Comparison of ENCODE assay signal across 1 cellular context in the genomic region with DNA sequence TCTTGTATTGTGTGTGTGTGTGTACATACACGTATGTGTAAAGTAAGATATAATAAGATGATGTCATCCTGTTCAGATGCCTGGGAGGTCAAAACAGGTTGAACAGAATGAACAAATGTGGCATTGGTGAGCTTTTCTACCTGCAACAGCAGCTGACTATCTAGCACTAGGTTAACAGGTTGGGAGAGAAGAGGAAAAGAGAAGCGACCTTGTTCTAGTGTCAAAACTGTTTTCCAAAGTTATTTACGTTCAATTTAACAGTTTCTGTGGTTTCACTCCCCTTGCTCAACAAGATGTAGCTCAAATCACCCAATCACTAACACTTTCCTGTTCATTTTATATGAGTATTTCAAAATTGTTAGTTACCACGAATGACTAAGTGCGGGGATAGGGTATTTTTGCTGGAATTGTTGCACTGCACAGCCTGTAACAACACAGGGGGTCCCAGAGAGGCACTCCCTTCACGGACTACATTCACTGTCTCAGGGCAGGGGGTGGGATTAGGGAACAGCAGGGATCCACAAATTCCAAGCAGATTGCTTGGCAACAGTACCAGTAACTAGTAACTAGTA.
TF ChIP-seq lines count a peak whose summit lies in the region.

No MANE protein-coding gene starts in this region.

TF ChIP-seq in HEK293, 187 proteins besides CTCF, POLR2A, EP300 and RAD21 (continued from another document):
- TF ChIP-seq ATF2 (tag by site-specific recombination; IDR thresholded peaks at IDR 0.05; ENCODE audit: low read depth) = peak; percentile 88
- TF ChIP-seq ZBTB8A (tag by site-specific recombination; IDR thresholded peaks at IDR 0.05) = no peak
- no peak for TF ChIP-seq OVOL3 (tag by site-specific recombination; IDR thresholded peaks at IDR 0.05)
- peak; percentile 48 for TF ChIP-seq WT1 (tag by site-specific recombination; IDR thresholded peaks at IDR 0.05)
- no peak for TF ChIP-seq OSR2 (tag by site-specific recombination; IDR thresholded peaks at IDR 0.05)
- TF ChIP-seq ZSCAN30 (tag by site-specific recombination; IDR thresholded peaks at IDR 0.05) = no peak
- TF ChIP-seq ZNF341 (tag by site-specific recombination; IDR thresholded peaks at IDR 0.05; ENCODE audit: low read depth) = peak; percentile 77
- no peak for TF ChIP-seq TRIM28 (IDR thresholded peaks at IDR 0.05; ENCODE audit: borderline replicate concordance, low read length)
- no peak for TF ChIP-seq PRDM1 (tag by site-specific recombination; IDR thresholded peaks at IDR 0.05)
- TF ChIP-seq ZNF132 (tag by site-specific recombination; IDR thresholded peaks at IDR 0.05; ENCODE audit: borderline replicate concordance) = no peak
- no peak for TF ChIP-seq ZNF274 (IDR thresholded peaks at IDR 0.05; ENCODE audit: low read length)
- no peak for TF ChIP-seq ZNF274 (tag by site-specific recombination; IDR thresholded peaks at IDR 0.05; ENCODE audit: borderline replicate concordance)
- TF ChIP-seq ZNF433 (tag by site-specific recombination; IDR thresholded peaks at IDR 0.05; ENCODE audit: low read depth) = no peak
- TF ChIP-seq ZNF202 (tag by site-specific recombination; IDR thresholded peaks at IDR 0.05; ENCODE audit: borderline replicate concordance) = no peak
- TF ChIP-seq ZNF654 (tag by site-specific recombination; IDR thresholded peaks at IDR 0.05; ENCODE audit: low read depth) = no peak
- no peak for TF ChIP-seq ZBTB17 (tag by site-specific recombination; IDR thresholded peaks at IDR 0.05)
- TF ChIP-seq GLI4 (tag by site-specific recombination; IDR thresholded peaks at IDR 0.05) = no peak
- TF ChIP-seq SCRT2 (tag by site-specific recombination; IDR thresholded peaks at IDR 0.05) = peak; percentile 70
- TF ChIP-seq ZNF221 (tag by site-specific recombination; IDR thresholded peaks at IDR 0.05; ENCODE audit: borderline replicate concordance) = no peak
- no peak for TF ChIP-seq ZNF23 (tag by site-specific recombination; IDR thresholded peaks at IDR 0.05; ENCODE audit: borderline replicate concordance)
- no peak for TF ChIP-seq HOXD13 (CRISPR knock-in tag; IDR thresholded peaks at IDR 0.05; ENCODE audit: borderline replicate concordance)
- TF ChIP-seq ZNF610 (tag by site-specific recombination; IDR thresholded peaks at IDR 0.05; ENCODE audit: borderline replicate concordance) = no peak
- TF ChIP-seq, protein P1, sequence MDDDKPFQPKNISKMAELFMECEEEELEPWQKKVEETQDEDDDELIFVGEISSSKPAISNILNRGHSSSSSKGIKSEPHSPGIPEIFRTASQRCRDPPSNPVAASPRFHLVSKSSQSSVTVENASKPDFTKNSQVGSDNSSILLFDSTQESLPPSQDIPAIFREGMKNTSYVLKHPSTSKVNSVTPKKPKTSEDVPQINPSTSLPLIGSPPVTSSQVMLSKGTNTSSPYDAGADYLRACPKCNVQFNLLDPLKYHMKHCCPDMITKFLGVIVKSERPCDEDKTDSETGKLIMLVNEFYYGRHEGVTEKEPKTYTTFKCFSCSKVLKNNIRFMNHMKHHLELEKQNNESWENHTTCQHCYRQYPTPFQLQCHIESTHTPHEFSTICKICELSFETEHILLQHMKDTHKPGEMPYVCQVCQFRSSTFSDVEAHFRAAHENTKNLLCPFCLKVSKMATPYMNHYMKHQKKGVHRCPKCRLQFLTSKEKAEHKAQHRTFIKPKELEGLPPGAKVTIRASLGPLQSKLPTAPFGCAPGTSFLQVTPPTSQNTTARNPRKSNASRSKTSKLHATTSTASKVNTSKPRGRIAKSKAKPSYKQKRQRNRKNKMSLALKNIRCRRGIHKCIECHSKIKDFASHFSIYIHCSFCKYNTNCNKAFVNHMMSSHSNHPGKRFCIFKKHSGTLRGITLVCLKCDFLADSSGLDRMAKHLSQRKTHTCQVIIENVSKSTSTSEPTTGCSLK (tag by site-specific recombination; IDR thresholded peaks at IDR 0.05) = no peak
- TF ChIP-seq, protein P2, sequence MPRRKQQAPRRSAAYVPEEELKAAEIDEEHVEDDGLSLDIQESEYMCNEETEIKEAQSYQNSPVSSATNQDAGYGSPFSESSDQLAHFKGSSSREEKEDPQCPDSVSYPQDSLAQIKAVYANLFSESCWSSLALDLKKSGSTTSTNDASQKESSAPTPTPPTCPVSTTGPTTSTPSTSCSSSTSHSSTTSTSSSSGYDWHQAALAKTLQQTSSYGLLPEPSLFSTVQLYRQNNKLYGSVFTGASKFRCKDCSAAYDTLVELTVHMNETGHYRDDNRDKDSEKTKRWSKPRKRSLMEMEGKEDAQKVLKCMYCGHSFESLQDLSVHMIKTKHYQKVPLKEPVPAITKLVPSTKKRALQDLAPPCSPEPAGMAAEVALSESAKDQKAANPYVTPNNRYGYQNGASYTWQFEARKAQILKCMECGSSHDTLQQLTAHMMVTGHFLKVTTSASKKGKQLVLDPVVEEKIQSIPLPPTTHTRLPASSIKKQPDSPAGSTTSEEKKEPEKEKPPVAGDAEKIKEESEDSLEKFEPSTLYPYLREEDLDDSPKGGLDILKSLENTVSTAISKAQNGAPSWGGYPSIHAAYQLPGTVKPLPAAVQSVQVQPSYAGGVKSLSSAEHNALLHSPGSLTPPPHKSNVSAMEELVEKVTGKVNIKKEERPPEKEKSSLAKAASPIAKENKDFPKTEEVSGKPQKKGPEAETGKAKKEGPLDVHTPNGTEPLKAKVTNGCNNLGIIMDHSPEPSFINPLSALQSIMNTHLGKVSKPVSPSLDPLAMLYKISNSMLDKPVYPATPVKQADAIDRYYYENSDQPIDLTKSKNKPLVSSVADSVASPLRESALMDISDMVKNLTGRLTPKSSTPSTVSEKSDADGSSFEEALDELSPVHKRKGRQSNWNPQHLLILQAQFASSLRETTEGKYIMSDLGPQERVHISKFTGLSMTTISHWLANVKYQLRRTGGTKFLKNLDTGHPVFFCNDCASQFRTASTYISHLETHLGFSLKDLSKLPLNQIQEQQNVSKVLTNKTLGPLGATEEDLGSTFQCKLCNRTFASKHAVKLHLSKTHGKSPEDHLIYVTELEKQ (tag by site-specific recombination; IDR thresholded peaks at IDR 0.05; ENCODE audit: borderline replicate concordance) = no peak
- TF ChIP-seq ZSCAN23 (tag by site-specific recombination; IDR thresholded peaks at IDR 0.05) = no peak
- no peak for TF ChIP-seq ZNF529 (tag by site-specific recombination; IDR thresholded peaks at IDR 0.05; ENCODE audit: insufficient replicate concordance)
- TF ChIP-seq ZNF837 (tag by site-specific recombination; IDR thresholded peaks at IDR 0.05) = no peak
TF ChIP-seq in HEK293: peak in this region for 9.
